20 cellular contexts compared by ENCODE assay signal in the genomic region with DNA sequence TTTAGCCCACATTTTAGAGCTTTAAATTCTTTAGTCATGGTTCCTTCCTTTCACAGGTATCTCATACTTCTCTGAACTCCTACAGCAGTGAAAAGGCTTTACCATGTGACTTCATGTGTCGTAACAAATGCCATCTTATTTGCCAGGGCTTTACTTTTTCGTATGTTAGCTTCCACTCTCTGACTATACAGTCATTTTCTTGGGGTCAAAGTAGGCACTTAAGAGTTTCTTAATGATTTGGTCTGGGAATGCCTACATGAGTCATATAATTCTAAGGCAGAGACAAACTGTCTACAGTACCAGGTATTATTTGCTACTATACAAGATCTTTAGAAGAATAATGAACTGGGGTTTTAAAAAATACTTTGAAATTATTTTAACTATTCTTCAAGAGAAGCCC. TPM values are rescaled to one million over a fixed set of nuclear protein-coding genes. Genes with fewer than 3 reads are reported as not detected.
DNase-seq lines count a peak whose midpoint lies in the region; ATAC-seq, FAIRE-seq and TF ChIP-seq lines count a peak whose summit lies in the region.
"Had no signal": no experiment of that assay in that cellular context is flagged by ENCODE, and none has a peak within 500 bp of the region (broad histone marks: within the 10 kb centered on the region; RNA-seq: fewer than 3 reads in every experiment).

No MANE protein-coding gene starts in this region.

- TF ChIP-seq EP300 in A549 (IDR thresholded peaks at IDR 0.05), result no peak

- H3K4me1 ChIP-seq in A549 (peaks cover 12% of the 10 kb centered on the region; the same call in 2 of the 3 replicates), Peyer's patch (no peaks in the 10 kb centered on the region)
- H3K4me1 ChIP-seq: prostate gland had no signal

- ATAC-seq in A549 (peak in 1 of 2 experiments; percentile 20; a peak in 2 of 6 replicates), HG03280 (IDR thresholded peaks at IDR 0.05; ENCODE audit: unreplicated experiment) (no peak)
- ATAC-seq: Right ventricle myocardium inferior had no signal

- POLR2A ChIA-PET in A549 (lab: Yijun Ruan, JAX), result no interaction called here

- no peak for TF ChIP-seq RAD21 in A549 (conservative IDR thresholded peaks at IDR 0.05 in 1 of 2, IDR thresholded peaks at IDR 0.05 in 1 of 2)

- H3K4me3 ChIP-seq in A549, result no peak overlapping the region
- no peak overlapping the region for H3K4me3 ChIP-seq in Peyer's patch
- H3K4me3 ChIP-seq: prostate gland had no signal

- H3K27me3 ChIP-seq in Peyer's patch, result no peaks in the 10 kb centered on the region

- no peak for TF ChIP-seq POLR2A in A549 (IDR thresholded peaks at IDR 0.05; ENCODE audit: low read length)
- TF ChIP-seq POLR2A in H54 (IDR thresholded peaks at IDR 0.05; ENCODE audit: low read depth, low read length), result no peak
- no peak for TF ChIP-seq POLR2A in Peyer's patch (IDR thresholded peaks at IDR 0.05)

- TF ChIP-seq CTCF in A549 (IDR thresholded peaks at IDR 0.05) (no peak), Peyer's patch (IDR thresholded peaks at IDR 0.05) (no peak)

- H3K27ac ChIP-seq in A549 (no peak overlapping the region), Peyer's patch (no peak overlapping the region)
- H3K27ac ChIP-seq: KMS-11, prostate gland had no signal

- WGBS in A549 (ENCODE audit: missing lambda C conversion rate), result 66% methylated on average over 2 of the region's 2 CpGs

- FAIRE-seq in A549 (lab: Jason Lieb, UNC), result no peak
- peak; percentile 94 for FAIRE-seq in H54 (lab: Jason Lieb, UNC)

- CTCF ChIA-PET in A549 (lab: Yijun Ruan, JAX), result interaction anchor here (1.2 kb wide), 1 partner anchor 17 kb away, joined by 3 read pairs; no protein-coding TSS in a partner anchor

- H3K36me3 ChIP-seq in Peyer's patch, result no peaks in the 10 kb centered on the region
- H3K36me3 ChIP-seq: prostate gland had no signal

- H3K9me3 ChIP-seq in A549, result no peaks in the 10 kb centered on the region
- H3K9me3 ChIP-seq in Peyer's patch, result no peaks in the 10 kb centered on the region
- H3K9me3 ChIP-seq: prostate gland had no signal

- peak overlapping the region; percentile 28; the same call in 1 of the 3 replicates for H3K4me2 ChIP-seq in A549
- H3K4me2 ChIP-seq: KMS-11 had no signal

- DNase-seq in A549 (ENCODE audit: low read depth in 1 of 2, low spot score in 1 of 2), result peak in 1 of 2 experiments; percentile 18
- DNase-seq in H54 (ENCODE audit: insufficient read length, low spot score), result peak; percentile 10
- DNase-seq in astrocyte of the hippocampus (ENCODE audit: low read depth, low spot score), result peak; percentile 46
- DNase-seq in iris pigment epithelial cell (ENCODE audit: low read depth), result peak; percentile 80
- DNase-seq in activated CD4-positive, CD25-positive, alpha-beta regulatory T cell (lab: John Stamatoyannopoulos, UW), result no peak
- no peak for DNase-seq in NCI-H187 (lab: John Stamatoyannopoulos, UW)
- no peak for DNase-seq in Peyer's patch
- DNase-seq: activated CD4-positive, alpha-beta T cell treated with anti-CD3 and anti-CD28 coated beads, Interleukin-2, amount 50 U/mL, for 1 hour; DMS79 treated with DMSO at 0.1 percent for 48 hours; effector memory CD4-positive, alpha-beta T cell; glutamatergic neuron; islet precursor cell; NCI-H1930; NCI-H82; stimulated activated CD4-positive, alpha-beta T cell treated with anti-CD3 and anti-CD28 coated beads, Interleukin-2, amount 100 ng/mL, for 24 hours; stimulated activated CD8-positive, alpha-beta memory T cell treated with anti-CD3 and anti-CD28 coated beads, Interleukin-4, amount 100 ng/mL, for 48 hours had no signal

TF ChIP-seq in A549, 52 proteins besides CTCF, POLR2A, EP300 and RAD21:
- TF ChIP-seq, protein P1, sequence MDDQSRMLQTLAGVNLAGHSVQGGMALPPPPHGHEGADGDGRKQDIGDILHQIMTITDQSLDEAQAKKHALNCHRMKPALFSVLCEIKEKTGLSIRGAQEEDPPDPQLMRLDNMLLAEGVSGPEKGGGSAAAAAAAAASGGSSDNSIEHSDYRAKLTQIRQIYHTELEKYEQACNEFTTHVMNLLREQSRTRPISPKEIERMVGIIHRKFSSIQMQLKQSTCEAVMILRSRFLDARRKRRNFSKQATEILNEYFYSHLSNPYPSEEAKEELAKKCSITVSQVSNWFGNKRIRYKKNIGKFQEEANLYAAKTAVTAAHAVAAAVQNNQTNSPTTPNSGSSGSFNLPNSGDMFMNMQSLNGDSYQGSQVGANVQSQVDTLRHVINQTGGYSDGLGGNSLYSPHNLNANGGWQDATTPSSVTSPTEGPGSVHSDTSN (IDR thresholded peaks at IDR 0.05), result no peak
- no peak for TF ChIP-seq CBX2 (IDR thresholded peaks at IDR 0.05; ENCODE audit: borderline replicate concordance, low read depth)
- TF ChIP-seq ZNF302 (CRISPR knock-in tag; IDR thresholded peaks at IDR 0.05), result no peak
- TF ChIP-seq FOSL2 (IDR thresholded peaks at IDR 0.05), result no peak
- no peak for TF ChIP-seq FOSL2 (CRISPR knock-in tag; IDR thresholded peaks at IDR 0.05)
- TF ChIP-seq ZFP36 (IDR thresholded peaks at IDR 0.05; ENCODE audit: borderline replicate concordance, partially characterized antibody), result no peak

RNA-seq across cellular contexts. Expression of a gene that starts 15.0 kb away (rescaled TPM):
- polyA plus RNA-seq in A549 (2011; rRNA removed), result 16.3 and 21.5 TPM in 2 replicates
- 2.1 and 2.6 TPM in 2 replicates for polyA plus RNA-seq in A549 (2012; cell fraction: cytosol; rRNA removed)
- polyA plus RNA-seq in A549 (2012; cell fraction: nucleus; rRNA removed), result 0.67 and 1.1 TPM in 2 replicates
- 8.6 to 8.8 TPM (median 8.6 TPM) in 3 replicates for polyA plus RNA-seq in A549 (2017; fragmentation: RNase III; extraction: RNeasy Plus Mini Kit Qiagen cat#74134 plus additional on column Dnase treatment)
- polyA minus RNA-seq in A549 (2011; rRNA and poly(A)+ RNA removed), result 3.5 and 3.6 TPM in 2 replicates
- total RNA-seq in Peyer's patch, result 10 to 100 TPM in 1 of 4 donors, 1 to 10 TPM in 3; 3.0 to 18.2 (median 5.0) TPM

RNA-seq across cellular contexts. Expression of a gene that starts 35.0 kb away (rescaled TPM):
- polyA plus RNA-seq in A549 (2011; rRNA removed) (10.2 and 13.9 TPM in 2 replicates), A549 (2017; fragmentation: RNase III; extraction: RNeasy Plus Mini Kit Qiagen cat#74134 plus additional on column Dnase treatment) (8.7 to 9.5 TPM (median 9.3 TPM) in 3 replicates)
- polyA plus RNA-seq in A549 (2012; cell fraction: cytosol; rRNA removed), result 3.9 and 4.5 TPM in 2 replicates
- 2.1 TPM in 2 replicates for polyA plus RNA-seq in A549 (2012; cell fraction: nucleus; rRNA removed)
- 3.5 and 3.7 TPM in 2 replicates for polyA minus RNA-seq in A549 (2011; rRNA and poly(A)+ RNA removed)
- total RNA-seq in Peyer's patch, result 1 to 10 TPM; 1.6 to 3.3 (median 2.1) TPM

Comparison
In these comparisons a context has a peak if more than half of its experiments do, and no peak if none do; other contexts are left out.
1. DNase-seq: peak in H54 (single experiment), astrocyte of the hippocampus (single experiment) and iris pigment epithelial cell (single experiment); none in activated CD4-positive, CD25-positive, alpha-beta regulatory T cell (0 of 4), NCI-H187 (0 of 2) and Peyer's patch (0 of 3).